2 cellular contexts compared by ENCODE assay signal in genomic region chr19:11322269-11323024, GRCh38.
TF ChIP-seq lines count a peak whose summit lies in the region.

No MANE protein-coding gene starts in this region.

TF ChIP-seq in A549, 52 proteins besides CTCF, POLR2A, EP300 and RAD21:
- no peak for TF ChIP-seq USF2 (IDR thresholded peaks at IDR 0.05)
- TF ChIP-seq TFCP2L1 (CRISPR knock-in tag; IDR thresholded peaks at IDR 0.05) = no peak
- no peak for TF ChIP-seq NR3C1 (IDR thresholded peaks at IDR 0.05)
- TF ChIP-seq HOXA7 (CRISPR knock-in tag; IDR thresholded peaks at IDR 0.05) = no peak
- TF ChIP-seq HDAC2 (IDR thresholded peaks at IDR 0.05) = no peak
- TF ChIP-seq PHF8 (IDR thresholded peaks at IDR 0.05; ENCODE audit: borderline replicate concordance, low read depth) = no peak
- no peak for TF ChIP-seq RNF2 (IDR thresholded peaks at IDR 0.05; ENCODE audit: borderline replicate concordance, low read depth)
- TF ChIP-seq MAX (IDR thresholded peaks at IDR 0.05) = no peak
- TF ChIP-seq MAFK (IDR thresholded peaks at IDR 0.05; ENCODE audit: partially characterized antibody) = no peak
- no peak for TF ChIP-seq FOSB (CRISPR knock-in tag; IDR thresholded peaks at IDR 0.05)
- no peak for TF ChIP-seq JUN (IDR thresholded peaks at IDR 0.05)
- TF ChIP-seq BHLHE40 (IDR thresholded peaks at IDR 0.05; ENCODE audit: low read depth, low read length) = no peak
TF ChIP-seq in A549: peak in this region for 0.

TF ChIP-seq in HCT116, 20 proteins besides CTCF, POLR2A, EP300 and RAD21:
- TF ChIP-seq POLR2AphosphoS5 (IDR thresholded peaks at IDR 0.05; ENCODE audit: low read depth, low read length) (no peak), SRF (IDR thresholded peaks at IDR 0.05; ENCODE audit: low read depth) (no peak), JUND (IDR thresholded peaks at IDR 0.05) (no peak), ZBTB33 (IDR thresholded peaks at IDR 0.05; ENCODE audit: extremely low read depth, insufficient replicate concordance, low read length) (no peak), ZFX (IDR thresholded peaks at IDR 0.05) (no peak), ATF3 (IDR thresholded peaks at IDR 0.05) (no peak), SIN3A (IDR thresholded peaks at IDR 0.05; ENCODE audit: low read depth) (no peak), EZH2 (IDR thresholded peaks at IDR 0.05) (no peak), FOSL1 (IDR thresholded peaks at IDR 0.05; ENCODE audit: low read depth) (no peak), CEBPB (IDR thresholded peaks at IDR 0.05; ENCODE audit: low read depth) (no peak), EZH2phosphoT487 (IDR thresholded peaks at IDR 0.05; ENCODE audit: borderline replicate concordance) (no peak), ELF1 (IDR thresholded peaks at IDR 0.05; ENCODE audit: borderline replicate concordance, low read depth) (no peak), ZNF274 (IDR thresholded peaks at IDR 0.05; ENCODE audit: low read depth, low read length) (no peak), EGR1 (IDR thresholded peaks at IDR 0.05; ENCODE audit: low read depth) (no peak)
